1 cellular context compared by ENCODE assay signal in the genomic region with DNA sequence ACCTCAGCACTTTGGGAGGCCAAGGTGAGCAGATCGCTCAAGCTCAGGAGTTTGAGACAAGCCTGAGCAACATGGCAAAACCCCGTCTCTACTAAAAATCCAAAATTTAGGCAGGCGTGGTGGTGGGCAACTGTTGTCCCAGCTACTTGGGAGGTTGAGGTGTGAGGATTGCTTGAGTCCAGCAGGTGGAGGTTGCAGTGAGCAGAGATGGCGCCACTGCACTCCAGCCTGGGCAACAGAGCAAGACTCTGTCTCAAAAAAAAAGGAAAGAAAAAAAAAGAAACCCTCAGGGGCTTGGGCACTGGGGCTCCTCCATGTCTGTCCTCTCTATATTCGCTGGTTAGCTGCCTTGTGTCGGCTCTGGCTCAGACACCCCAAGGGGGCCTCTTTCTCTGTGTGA.
A peak's percentile ranks its signal among the peaks of the same experiment; 100 is the strongest.
TF ChIP-seq lines count a peak whose summit lies in the region.

No MANE protein-coding gene starts in this region.

TF ChIP-seq in HepG2, 621 proteins besides CTCF, POLR2A, EP300 and RAD21:
- no peak for TF ChIP-seq SETDB1 (CRISPR knock-in tag; IDR thresholded peaks at IDR 0.05; ENCODE audit: borderline replicate concordance)
- TF ChIP-seq, protein P1, sequence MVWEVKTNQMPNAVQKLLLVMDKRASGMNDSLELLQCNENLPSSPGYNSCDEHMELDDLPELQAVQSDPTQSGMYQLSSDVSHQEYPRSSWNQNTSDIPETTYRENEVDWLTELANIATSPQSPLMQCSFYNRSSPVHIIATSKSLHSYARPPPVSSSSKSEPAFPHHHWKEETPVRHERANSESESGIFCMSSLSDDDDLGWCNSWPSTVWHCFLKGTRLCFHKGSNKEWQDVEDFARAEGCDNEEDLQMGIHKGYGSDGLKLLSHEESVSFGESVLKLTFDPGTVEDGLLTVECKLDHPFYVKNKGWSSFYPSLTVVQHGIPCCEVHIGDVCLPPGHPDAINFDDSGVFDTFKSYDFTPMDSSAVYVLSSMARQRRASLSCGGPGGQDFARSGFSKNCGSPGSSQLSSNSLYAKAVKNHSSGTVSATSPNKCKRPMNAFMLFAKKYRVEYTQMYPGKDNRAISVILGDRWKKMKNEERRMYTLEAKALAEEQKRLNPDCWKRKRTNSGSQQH (CRISPR knock-in tag; IDR thresholded peaks at IDR 0.05; ENCODE audit: low read depth): no peak
- no peak for TF ChIP-seq NFIC (IDR thresholded peaks at IDR 0.05; ENCODE audit: low read length)
- TF ChIP-seq HOXA7 (CRISPR knock-in tag; IDR thresholded peaks at IDR 0.05): no peak
- no peak for TF ChIP-seq ZNF138 (CRISPR knock-in tag; IDR thresholded peaks at IDR 0.05; ENCODE audit: low read depth)
- TF ChIP-seq, protein P2, sequence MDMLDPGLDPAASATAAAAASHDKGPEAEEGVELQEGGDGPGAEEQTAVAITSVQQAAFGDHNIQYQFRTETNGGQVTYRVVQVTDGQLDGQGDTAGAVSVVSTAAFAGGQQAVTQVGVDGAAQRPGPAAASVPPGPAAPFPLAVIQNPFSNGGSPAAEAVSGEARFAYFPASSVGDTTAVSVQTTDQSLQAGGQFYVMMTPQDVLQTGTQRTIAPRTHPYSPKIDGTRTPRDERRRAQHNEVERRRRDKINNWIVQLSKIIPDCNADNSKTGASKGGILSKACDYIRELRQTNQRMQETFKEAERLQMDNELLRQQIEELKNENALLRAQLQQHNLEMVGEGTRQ (IDR thresholded peaks at IDR 0.05; ENCODE audit: low read depth, low read length): no peak
- TF ChIP-seq, protein P2 (CRISPR knock-in tag; IDR thresholded peaks at IDR 0.05; ENCODE audit: borderline replicate concordance): no peak
- no peak for TF ChIP-seq HMGA1 (CRISPR knock-in tag; conservative IDR thresholded peaks at IDR 0.05)
- no peak for TF ChIP-seq ZFP41 (CRISPR knock-in tag; IDR thresholded peaks at IDR 0.05; ENCODE audit: borderline replicate concordance)
- TF ChIP-seq, protein P3, sequence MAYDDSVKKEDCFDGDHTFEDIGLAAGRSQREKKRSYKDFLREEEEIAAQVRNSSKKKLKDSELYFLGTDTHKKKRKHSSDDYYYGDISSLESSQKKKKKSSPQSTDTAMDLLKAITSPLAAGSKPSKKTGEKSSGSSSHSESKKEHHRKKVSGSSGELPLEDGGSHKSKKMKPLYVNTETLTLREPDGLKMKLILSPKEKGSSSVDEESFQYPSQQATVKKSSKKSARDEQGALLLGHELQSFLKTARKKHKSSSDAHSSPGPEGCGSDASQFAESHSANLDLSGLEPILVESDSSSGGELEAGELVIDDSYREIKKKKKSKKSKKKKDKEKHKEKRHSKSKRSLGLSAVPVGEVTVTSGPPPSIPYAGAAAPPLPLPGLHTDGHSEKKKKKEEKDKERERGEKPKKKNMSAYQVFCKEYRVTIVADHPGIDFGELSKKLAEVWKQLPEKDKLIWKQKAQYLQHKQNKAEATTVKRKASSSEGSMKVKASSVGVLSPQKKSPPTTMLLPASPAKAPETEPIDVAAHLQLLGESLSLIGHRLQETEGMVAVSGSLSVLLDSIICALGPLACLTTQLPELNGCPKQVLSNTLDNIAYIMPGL (CRISPR knock-in tag; IDR thresholded peaks at IDR 0.05; ENCODE audit: borderline replicate concordance in 1 of 2, low read depth in 1 of 2): no peak
- TF ChIP-seq, protein P4, sequence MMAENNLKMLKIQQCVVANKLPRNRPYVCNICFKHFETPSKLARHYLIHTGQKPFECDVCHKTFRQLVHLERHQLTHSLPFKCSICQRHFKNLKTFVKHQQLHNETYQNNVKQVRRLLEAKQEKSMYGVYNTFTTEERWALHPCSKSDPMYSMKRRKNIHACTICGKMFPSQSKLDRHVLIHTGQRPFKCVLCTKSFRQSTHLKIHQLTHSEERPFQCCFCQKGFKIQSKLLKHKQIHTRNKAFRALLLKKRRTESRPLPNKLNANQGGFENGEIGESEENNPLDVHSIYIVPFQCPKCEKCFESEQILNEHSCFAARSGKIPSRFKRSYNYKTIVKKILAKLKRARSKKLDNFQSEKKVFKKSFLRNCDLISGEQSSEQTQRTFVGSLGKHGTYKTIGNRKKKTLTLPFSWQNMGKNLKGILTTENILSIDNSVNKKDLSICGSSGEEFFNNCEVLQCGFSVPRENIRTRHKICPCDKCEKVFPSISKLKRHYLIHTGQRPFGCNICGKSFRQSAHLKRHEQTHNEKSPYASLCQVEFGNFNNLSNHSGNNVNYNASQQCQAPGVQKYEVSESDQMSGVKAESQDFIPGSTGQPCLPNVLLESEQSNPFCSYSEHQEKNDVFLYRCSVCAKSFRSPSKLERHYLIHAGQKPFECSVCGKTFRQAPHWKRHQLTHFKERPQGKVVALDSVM (CRISPR knock-in tag; IDR thresholded peaks at IDR 0.05): 0 out of 2 replicates have a peak, but pooled peaks have one; percentile 47
- TF ChIP-seq ADNP (CRISPR knock-in tag; IDR thresholded peaks at IDR 0.05): no peak
- TF ChIP-seq SIN3B (IDR thresholded peaks at IDR 0.05; ENCODE audit: low read length): no peak
- TF ChIP-seq, protein P5, sequence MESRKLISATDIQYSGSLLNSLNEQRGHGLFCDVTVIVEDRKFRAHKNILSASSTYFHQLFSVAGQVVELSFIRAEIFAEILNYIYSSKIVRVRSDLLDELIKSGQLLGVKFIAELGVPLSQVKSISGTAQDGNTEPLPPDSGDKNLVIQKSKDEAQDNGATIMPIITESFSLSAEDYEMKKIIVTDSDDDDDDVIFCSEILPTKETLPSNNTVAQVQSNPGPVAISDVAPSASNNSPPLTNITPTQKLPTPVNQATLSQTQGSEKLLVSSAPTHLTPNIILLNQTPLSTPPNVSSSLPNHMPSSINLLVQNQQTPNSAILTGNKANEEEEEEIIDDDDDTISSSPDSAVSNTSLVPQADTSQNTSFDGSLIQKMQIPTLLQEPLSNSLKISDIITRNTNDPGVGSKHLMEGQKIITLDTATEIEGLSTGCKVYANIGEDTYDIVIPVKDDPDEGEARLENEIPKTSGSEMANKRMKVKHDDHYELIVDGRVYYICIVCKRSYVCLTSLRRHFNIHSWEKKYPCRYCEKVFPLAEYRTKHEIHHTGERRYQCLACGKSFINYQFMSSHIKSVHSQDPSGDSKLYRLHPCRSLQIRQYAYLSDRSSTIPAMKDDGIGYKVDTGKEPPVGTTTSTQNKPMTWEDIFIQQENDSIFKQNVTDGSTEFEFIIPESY (CRISPR knock-in tag; IDR thresholded peaks at IDR 0.05): peak; percentile 68; the same call in 1 of the 2 replicates
- TF ChIP-seq, protein P6, sequence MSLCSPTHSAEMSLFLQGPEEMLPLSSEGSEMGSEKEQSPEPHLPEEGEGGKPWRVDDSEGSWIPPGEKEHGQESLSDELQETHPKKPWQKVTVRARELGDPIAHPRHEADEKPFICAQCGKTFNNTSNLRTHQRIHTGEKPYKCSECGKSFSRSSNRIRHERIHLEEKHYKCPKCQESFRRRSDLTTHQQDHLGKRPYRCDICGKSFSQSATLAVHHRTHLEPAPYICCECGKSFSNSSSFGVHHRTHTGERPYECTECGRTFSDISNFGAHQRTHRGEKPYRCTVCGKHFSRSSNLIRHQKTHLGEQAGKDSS (CRISPR knock-in tag; IDR thresholded peaks at IDR 0.05; ENCODE audit: borderline replicate concordance, low read depth): no peak
- no peak for TF ChIP-seq POLR2G (IDR thresholded peaks at IDR 0.05; ENCODE audit: low read depth, low read length)
- TF ChIP-seq REXO4 (CRISPR knock-in tag; IDR thresholded peaks at IDR 0.05; ENCODE audit: borderline replicate concordance): no peak
- TF ChIP-seq PAF1 (CRISPR knock-in tag; IDR thresholded peaks at IDR 0.05): no peak
- no peak for TF ChIP-seq ZSCAN25 (CRISPR knock-in tag; IDR thresholded peaks at IDR 0.05)
- TF ChIP-seq, protein P7, sequence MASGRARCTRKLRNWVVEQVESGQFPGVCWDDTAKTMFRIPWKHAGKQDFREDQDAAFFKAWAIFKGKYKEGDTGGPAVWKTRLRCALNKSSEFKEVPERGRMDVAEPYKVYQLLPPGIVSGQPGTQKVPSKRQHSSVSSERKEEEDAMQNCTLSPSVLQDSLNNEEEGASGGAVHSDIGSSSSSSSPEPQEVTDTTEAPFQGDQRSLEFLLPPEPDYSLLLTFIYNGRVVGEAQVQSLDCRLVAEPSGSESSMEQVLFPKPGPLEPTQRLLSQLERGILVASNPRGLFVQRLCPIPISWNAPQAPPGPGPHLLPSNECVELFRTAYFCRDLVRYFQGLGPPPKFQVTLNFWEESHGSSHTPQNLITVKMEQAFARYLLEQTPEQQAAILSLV (CRISPR knock-in tag; IDR thresholded peaks at IDR 0.05; ENCODE audit: borderline replicate concordance): no peak
- TF ChIP-seq ZNF790 (CRISPR knock-in tag; IDR thresholded peaks at IDR 0.05; ENCODE audit: borderline replicate concordance): no peak
- TF ChIP-seq FOSL1 (CRISPR knock-in tag; IDR thresholded peaks at IDR 0.05; ENCODE audit: borderline replicate concordance): no peak
- TF ChIP-seq ZNF121 (CRISPR knock-in tag; IDR thresholded peaks at IDR 0.05): peak; percentile 73
- TF ChIP-seq, protein P8, sequence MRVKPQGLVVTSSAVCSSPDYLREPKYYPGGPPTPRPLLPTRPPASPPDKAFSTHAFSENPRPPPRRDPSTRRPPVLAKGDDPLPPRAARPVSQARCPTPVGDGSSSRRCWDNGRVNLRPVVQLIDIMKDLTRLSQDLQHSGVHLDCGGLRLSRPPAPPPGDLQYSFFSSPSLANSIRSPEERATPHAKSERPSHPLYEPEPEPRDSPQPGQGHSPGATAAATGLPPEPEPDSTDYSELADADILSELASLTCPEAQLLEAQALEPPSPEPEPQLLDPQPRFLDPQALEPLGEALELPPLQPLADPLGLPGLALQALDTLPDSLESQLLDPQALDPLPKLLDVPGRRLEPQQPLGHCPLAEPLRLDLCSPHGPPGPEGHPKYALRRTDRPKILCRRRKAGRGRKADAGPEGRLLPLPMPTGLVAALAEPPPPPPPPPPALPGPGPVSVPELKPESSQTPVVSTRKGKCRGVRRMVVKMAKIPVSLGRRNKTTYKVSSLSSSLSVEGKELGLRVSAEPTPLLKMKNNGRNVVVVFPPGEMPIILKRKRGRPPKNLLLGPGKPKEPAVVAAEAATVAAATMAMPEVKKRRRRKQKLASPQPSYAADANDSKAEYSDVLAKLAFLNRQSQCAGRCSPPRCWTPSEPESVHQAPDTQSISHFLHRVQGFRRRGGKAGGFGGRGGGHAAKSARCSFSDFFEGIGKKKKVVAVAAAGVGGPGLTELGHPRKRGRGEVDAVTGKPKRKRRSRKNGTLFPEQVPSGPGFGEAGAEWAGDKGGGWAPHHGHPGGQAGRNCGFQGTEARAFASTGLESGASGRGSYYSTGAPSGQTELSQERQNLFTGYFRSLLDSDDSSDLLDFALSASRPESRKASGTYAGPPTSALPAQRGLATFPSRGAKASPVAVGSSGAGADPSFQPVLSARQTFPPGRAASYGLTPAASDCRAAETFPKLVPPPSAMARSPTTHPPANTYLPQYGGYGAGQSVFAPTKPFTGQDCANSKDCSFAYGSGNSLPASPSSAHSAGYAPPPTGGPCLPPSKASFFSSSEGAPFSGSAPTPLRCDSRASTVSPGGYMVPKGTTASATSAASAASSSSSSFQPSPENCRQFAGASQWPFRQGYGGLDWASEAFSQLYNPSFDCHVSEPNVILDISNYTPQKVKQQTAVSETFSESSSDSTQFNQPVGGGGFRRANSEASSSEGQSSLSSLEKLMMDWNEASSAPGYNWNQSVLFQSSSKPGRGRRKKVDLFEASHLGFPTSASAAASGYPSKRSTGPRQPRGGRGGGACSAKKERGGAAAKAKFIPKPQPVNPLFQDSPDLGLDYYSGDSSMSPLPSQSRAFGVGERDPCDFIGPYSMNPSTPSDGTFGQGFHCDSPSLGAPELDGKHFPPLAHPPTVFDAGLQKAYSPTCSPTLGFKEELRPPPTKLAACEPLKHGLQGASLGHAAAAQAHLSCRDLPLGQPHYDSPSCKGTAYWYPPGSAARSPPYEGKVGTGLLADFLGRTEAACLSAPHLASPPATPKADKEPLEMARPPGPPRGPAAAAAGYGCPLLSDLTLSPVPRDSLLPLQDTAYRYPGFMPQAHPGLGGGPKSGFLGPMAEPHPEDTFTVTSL (CRISPR knock-in tag; IDR thresholded peaks at IDR 0.05; ENCODE audit: borderline replicate concordance): no peak
- no peak for TF ChIP-seq SRSF9 (IDR thresholded peaks at IDR 0.05; ENCODE audit: borderline replicate concordance, insufficient read depth, low read depth, low read length, poor library complexity, severe bottlenecking)
- TF ChIP-seq GATAD2A (CRISPR knock-in tag; IDR thresholded peaks at IDR 0.05): no peak
- TF ChIP-seq ZNF644 (CRISPR knock-in tag; IDR thresholded peaks at IDR 0.05; ENCODE audit: low read depth): no peak
